37 cellular contexts compared by ENCODE assay signal in the genomic region with DNA sequence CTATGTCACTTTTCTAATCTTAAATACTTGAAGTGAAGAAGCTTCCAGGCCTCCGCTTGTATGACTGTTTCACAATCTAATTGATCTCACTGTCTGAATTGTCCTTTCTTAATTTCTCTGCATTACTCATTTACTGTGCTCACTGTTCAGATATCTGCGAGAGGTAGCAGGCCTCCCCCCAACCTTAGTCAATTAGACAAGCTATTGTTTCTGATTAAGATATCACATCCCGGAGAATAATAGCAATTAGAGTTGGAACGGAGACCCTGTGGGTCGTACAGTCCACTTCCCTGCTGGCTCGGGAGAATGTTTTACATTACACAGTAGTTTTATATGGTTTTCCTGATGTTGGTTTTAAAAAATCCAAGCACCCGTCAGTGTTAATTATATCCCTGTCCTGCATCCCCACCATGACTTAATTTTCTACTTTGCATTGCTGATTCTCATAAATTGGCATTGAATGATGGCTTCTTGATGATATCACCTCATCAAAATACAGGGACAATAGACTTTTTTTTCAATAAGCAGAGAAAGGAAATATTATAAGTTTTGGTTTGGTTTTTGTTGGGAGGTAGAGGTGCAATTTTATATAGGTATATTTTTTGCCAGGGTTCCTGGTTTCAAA.
"Had no signal": no experiment of that assay in that cellular context is flagged by ENCODE, and none has a peak within 500 bp of the region (broad histone marks: within the 10 kb centered on the region; RNA-seq: fewer than 3 reads in every experiment).

No MANE protein-coding gene starts in this region.

- H3K36me3 ChIP-seq: adrenal gland, ascending aorta, brain microvascular endothelial cell, breast epithelium, cardiac muscle cell had no signal

- H3K9me3 ChIP-seq: adrenal gland, ascending aorta, body of pancreas, breast epithelium had no signal

- H3K27ac Mint-ChIP-seq: activated naive CD4-positive, alpha-beta T cell treated with anti-CD3 and anti-CD28 coated beads for 36 hours; activated naive CD4-positive, alpha-beta T cell treated with anti-CD3 and anti-CD28 coated beads, Interleukin-2, amount 10 ng/mL, durations not matched to agents 7 days and 5 days; activated naive CD4-positive, alpha-beta T cell treated with anti-CD3 and anti-CD28 coated beads, Interleukin-2, amount 50 U/mL, for 24 hours; activated naive CD4-positive, alpha-beta T cell treated with anti-CD3 and anti-CD28 coated beads, Interleukin-2, amount 50 U/mL, for 72 hours; activated naive CD8-positive, alpha-beta T cell; activated naive CD8-positive, alpha-beta T cell treated with anti-CD3 and anti-CD28 coated beads for 36 hours; activated naive CD8-positive, alpha-beta T cell treated with anti-CD3 and anti-CD28 coated beads, Interleukin-2, amount 10 ng/mL, durations not matched to agents 7 days and 5 days; activated naive CD8-positive, alpha-beta T cell treated with anti-CD3 and anti-CD28 coated beads, Interleukin-2, amount 50 U/mL, for 24 hours; activated T-cell treated with anti-CD3 and anti-CD28 coated beads, Interleukin-2, amount 50 U/mL, for 24 hours; activated T-cell treated with anti-CD3 and anti-CD28 coated beads, Interleukin-2, amount 50 U/mL, for 72 hours; activated T-helper 1 cell treated with anti-CD3 and anti-CD28 coated beads, Interleukin-12 subunit alpha, Interleukin-12 subunit beta, Interleukin-2, Interleukin-4 antibody, amounts not matched to agents 30 ng/mL and 10 ng/mL and 1 ng/mL, durations not matched to agents 14 hours and 24 hours and 36 hours; activated T-helper 17 cell treated with anti-CD3 and anti-CD28 coated beads, Interleukin-2, amount 50 U/mL, for 72 hours; activated T-helper 2 cell treated with anti-CD3 and anti-CD28 coated beads, Interferon-gamma antibody, Interleukin-2, Interleukin-4, amounts not matched to agents 10 μg/mL and 5 μg/mL and 100 μg/mL, durations not matched to agents 14 hours and 24 hours and 36 hours had no signal

- H3K9me3 Mint-ChIP-seq: activated naive CD4-positive, alpha-beta T cell treated with anti-CD3 and anti-CD28 coated beads for 36 hours; activated naive CD4-positive, alpha-beta T cell treated with anti-CD3 and anti-CD28 coated beads, Interleukin-2, amount 10 ng/mL, durations not matched to agents 7 days and 5 days; activated naive CD4-positive, alpha-beta T cell treated with anti-CD3 and anti-CD28 coated beads, Interleukin-2, amount 50 U/mL, for 24 hours; activated naive CD8-positive, alpha-beta T cell treated with anti-CD3 and anti-CD28 coated beads, Interleukin-2, amount 10 ng/mL, durations not matched to agents 7 days and 5 days; activated naive CD8-positive, alpha-beta T cell treated with anti-CD3 and anti-CD28 coated beads, Interleukin-2, amount 50 U/mL, for 24 hours; activated T-cell treated with anti-CD3 and anti-CD28 coated beads, Interleukin-2, amount 50 U/mL, for 24 hours; activated T-cell treated with anti-CD3 and anti-CD28 coated beads, Interleukin-2, amount 50 U/mL, for 4 hours; activated T-helper 1 cell treated with anti-CD3 and anti-CD28 coated beads, Interleukin-12 subunit alpha, Interleukin-12 subunit beta, Interleukin-2, Interleukin-4 antibody, amounts not matched to agents 30 ng/mL and 10 ng/mL and 1 ng/mL, durations not matched to agents 14 hours and 24 hours and 36 hours; activated T-helper 17 cell treated with anti-CD3 and anti-CD28 coated beads, Interleukin-2, amount 50 U/mL, for 72 hours; activated T-helper 2 cell treated with anti-CD3 and anti-CD28 coated beads, Interferon-gamma antibody, Interleukin-2, Interleukin-4, amounts not matched to agents 10 μg/mL and 5 μg/mL and 100 μg/mL, durations not matched to agents 14 hours and 24 hours and 36 hours; brain; central memory CD8-positive, alpha-beta T cell had no signal

- H3K27me3 Mint-ChIP-seq: activated naive CD4-positive, alpha-beta T cell treated with anti-CD3 and anti-CD28 coated beads, Interleukin-2, amount 10 ng/mL, durations not matched to agents 7 days and 5 days; activated naive CD4-positive, alpha-beta T cell treated with anti-CD3 and anti-CD28 coated beads, Interleukin-2, amount 50 U/mL, for 24 hours; activated naive CD8-positive, alpha-beta T cell treated with anti-CD3 and anti-CD28 coated beads for 36 hours; activated naive CD8-positive, alpha-beta T cell treated with anti-CD3 and anti-CD28 coated beads, Interleukin-2, amount 10 ng/mL, durations not matched to agents 7 days and 5 days had no signal

- H3K4me1 ChIP-seq: adrenal gland, ascending aorta, breast epithelium had no signal

- H3K4me3 ChIP-seq: adrenal gland, ascending aorta, body of pancreas, breast epithelium, cardiac muscle cell had no signal

- ATAC-seq: activated naive CD4-positive, alpha-beta T cell treated with anti-CD3 and anti-CD28 coated beads, Interleukin-2, amount 50 U/mL, for 72 hours; activated naive CD8-positive, alpha-beta T cell treated with anti-CD3 and anti-CD28 coated beads, Interleukin-2, amount 50 U/mL, for 24 hours; activated T-cell treated with anti-CD3 and anti-CD28 coated beads, Interleukin-2, amount 50 U/mL, for 4 hours; activated T-cell treated with anti-CD3 and anti-CD28 coated beads, Interleukin-2, amount 50 U/mL, for 72 hours; activated T-helper 17 cell treated with anti-CD3 and anti-CD28 coated beads, Interleukin-2, amount 50 U/mL, for 72 hours; body of pancreas had no signal

- H3K36me3 Mint-ChIP-seq: activated naive CD4-positive, alpha-beta T cell treated with anti-CD3 and anti-CD28 coated beads, Interleukin-2, amount 10 ng/mL, durations not matched to agents 7 days and 5 days; activated naive CD4-positive, alpha-beta T cell treated with anti-CD3 and anti-CD28 coated beads, Interleukin-2, amount 50 U/mL, for 24 hours; activated naive CD8-positive, alpha-beta T cell; activated naive CD8-positive, alpha-beta T cell treated with anti-CD3 and anti-CD28 coated beads for 36 hours; activated naive CD8-positive, alpha-beta T cell treated with anti-CD3 and anti-CD28 coated beads, Interleukin-2, amount 10 ng/mL, durations not matched to agents 7 days and 5 days; brain had no signal

- DNase-seq: activated effector memory CD4-positive, alpha-beta T cell treated with anti-CD3 and anti-CD28 coated beads, Interleukin-2, amount 50 U/mL, for 16 hours; activated effector memory CD4-positive, alpha-beta T cell treated with Interleukin-2 at 50 U/mL for 16 hours; activated gamma-delta T cell; activated gamma-delta T cell treated with Interleukin-2 at 50 U/mL for 16 hours; activated naive CD4-positive, alpha-beta T cell; activated naive CD4-positive, alpha-beta T cell treated with anti-CD3 and anti-CD28 coated beads for 36 hours; activated naive CD4-positive, alpha-beta T cell treated with anti-CD3 and anti-CD28 coated beads, Interleukin-2, amount 10 ng/mL, durations not matched to agents 7 days and 5 days; activated naive CD4-positive, alpha-beta T cell treated with anti-CD3 and anti-CD28 coated beads, Interleukin-2, amount 50 U/mL, for 16 hours; activated naive CD4-positive, alpha-beta T cell treated with Interleukin-2 at 50 U/mL for 16 hours; activated naive CD8-positive, alpha-beta T cell treated with anti-CD3 and anti-CD28 coated beads for 36 hours; activated naive CD8-positive, alpha-beta T cell treated with anti-CD3 and anti-CD28 coated beads, Interleukin-2, amount 10 ng/mL, durations not matched to agents 7 days and 5 days; activated naive CD8-positive, alpha-beta T cell treated with anti-CD3 and anti-CD28 coated beads, Interleukin-2, amount 50 U/mL, for 24 hours; activated T-cell treated with anti-CD3 and anti-CD28 coated beads, Interleukin-2, amount 50 U/mL, for 24 hours; activated T-cell treated with anti-CD3 and anti-CD28 coated beads, Interleukin-2, amount 50 U/mL, for 4 hours; activated T-cell treated with anti-CD3 and anti-CD28 coated beads, Interleukin-2, amount 50 U/mL, for 48 hours; activated T-cell treated with anti-CD3 and anti-CD28 coated beads, Interleukin-2, amount 50 U/mL, for 72 hours; adrenal gland; amniotic stem cell; amygdala; anterior cingulate cortex; aorta; body of pancreas; brain microvascular endothelial cell; caudate nucleus; central memory CD4-positive, alpha-beta T cell; cerebellar nuclear complex had no signal

- H3K4me3 Mint-ChIP-seq: activated naive CD4-positive, alpha-beta T cell treated with anti-CD3 and anti-CD28 coated beads for 36 hours; activated naive CD4-positive, alpha-beta T cell treated with anti-CD3 and anti-CD28 coated beads, Interleukin-2, amount 10 ng/mL, durations not matched to agents 7 days and 5 days; activated naive CD4-positive, alpha-beta T cell treated with anti-CD3 and anti-CD28 coated beads, Interleukin-2, amount 50 U/mL, for 24 hours; activated naive CD8-positive, alpha-beta T cell; activated naive CD8-positive, alpha-beta T cell treated with anti-CD3 and anti-CD28 coated beads for 36 hours; activated naive CD8-positive, alpha-beta T cell treated with anti-CD3 and anti-CD28 coated beads, Interleukin-2, amount 10 ng/mL, durations not matched to agents 7 days and 5 days; activated naive CD8-positive, alpha-beta T cell treated with anti-CD3 and anti-CD28 coated beads, Interleukin-2, amount 50 U/mL, for 24 hours; activated T-cell treated with anti-CD3 and anti-CD28 coated beads, Interleukin-2, amount 50 U/mL, for 24 hours; activated T-cell treated with anti-CD3 and anti-CD28 coated beads, Interleukin-2, amount 50 U/mL, for 4 hours; activated T-cell treated with anti-CD3 and anti-CD28 coated beads, Interleukin-2, amount 50 U/mL, for 72 hours; activated T-helper 1 cell treated with anti-CD3 and anti-CD28 coated beads, Interleukin-12 subunit alpha, Interleukin-12 subunit beta, Interleukin-2, Interleukin-4 antibody, amounts not matched to agents 30 ng/mL and 10 ng/mL and 1 ng/mL, durations not matched to agents 14 hours and 24 hours and 36 hours; activated T-helper 17 cell treated with anti-CD3 and anti-CD28 coated beads, Interleukin-2, amount 50 U/mL, for 72 hours; brain; central memory CD8-positive, alpha-beta T cell had no signal

- H3K4me1 Mint-ChIP-seq: activated naive CD4-positive, alpha-beta T cell treated with anti-CD3 and anti-CD28 coated beads, Interleukin-2, amount 10 ng/mL, durations not matched to agents 7 days and 5 days; activated naive CD4-positive, alpha-beta T cell treated with anti-CD3 and anti-CD28 coated beads, Interleukin-2, amount 50 U/mL, for 24 hours; activated naive CD8-positive, alpha-beta T cell treated with anti-CD3 and anti-CD28 coated beads for 36 hours; activated naive CD8-positive, alpha-beta T cell treated with anti-CD3 and anti-CD28 coated beads, Interleukin-2, amount 10 ng/mL, durations not matched to agents 7 days and 5 days; activated naive CD8-positive, alpha-beta T cell treated with anti-CD3 and anti-CD28 coated beads, Interleukin-2, amount 50 U/mL, for 24 hours; activated T-helper 17 cell treated with anti-CD3 and anti-CD28 coated beads, Interleukin-2, amount 50 U/mL, for 72 hours; central memory CD8-positive, alpha-beta T cell had no signal

- H3K27me3 ChIP-seq: adrenal gland, ascending aorta, body of pancreas, brain microvascular endothelial cell, breast epithelium, cardiac muscle cell had no signal

- H3K27ac ChIP-seq: adrenal gland, ascending aorta, body of pancreas, brain microvascular endothelial cell, breast epithelium, cardiac muscle cell had no signal
